ENCODE assay signal across 1 cellular context in the genomic region with DNA sequence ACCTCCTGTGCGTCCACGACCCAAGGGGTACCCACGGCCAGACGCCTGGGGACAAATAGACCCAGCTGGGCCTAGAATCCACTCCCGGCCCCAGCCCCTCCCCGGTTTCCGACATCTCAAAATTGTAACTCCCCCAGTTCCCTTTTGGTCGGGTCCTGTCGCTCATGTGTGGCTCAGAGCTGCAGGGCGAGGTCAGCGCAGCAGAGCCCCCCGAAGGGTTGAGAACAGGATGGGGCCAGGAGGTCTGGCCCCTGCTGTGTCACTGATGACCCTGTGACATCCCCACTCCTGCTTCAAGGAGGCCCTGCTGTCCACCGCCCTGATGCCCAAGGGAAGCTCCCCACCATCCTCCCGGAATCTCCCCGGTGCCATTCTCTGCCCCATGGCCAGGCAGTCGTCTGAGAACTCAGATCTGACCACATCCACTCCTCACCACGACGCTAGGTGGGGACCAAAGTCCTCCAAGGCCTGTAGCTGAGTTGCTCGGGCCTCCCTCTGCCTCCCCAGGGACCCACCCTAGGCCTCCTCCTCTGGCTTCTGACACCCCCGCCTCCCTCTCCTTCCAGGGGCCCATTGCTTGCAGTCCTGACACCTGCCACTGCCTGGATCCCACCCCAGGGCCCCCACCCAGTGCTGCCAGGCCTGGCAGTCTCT.
A peak's percentile ranks its signal among the peaks of the same experiment; 100 is the strongest.
TF ChIP-seq lines count a peak whose summit lies in the region.

No MANE protein-coding gene starts in this region.

TF ChIP-seq in GM12878, 131 proteins besides CTCF, POLR2A, EP300 and RAD21:
- TF ChIP-seq SPI1 (IDR thresholded peaks at IDR 0.05; ENCODE audit: borderline replicate concordance, insufficient read depth, low read depth, low read length), result no peak
- TF ChIP-seq MEF2B (IDR thresholded peaks at IDR 0.05; ENCODE audit: partially characterized antibody, poor library complexity, severe bottlenecking), result peak; percentile 39
- TF ChIP-seq, protein P1, sequence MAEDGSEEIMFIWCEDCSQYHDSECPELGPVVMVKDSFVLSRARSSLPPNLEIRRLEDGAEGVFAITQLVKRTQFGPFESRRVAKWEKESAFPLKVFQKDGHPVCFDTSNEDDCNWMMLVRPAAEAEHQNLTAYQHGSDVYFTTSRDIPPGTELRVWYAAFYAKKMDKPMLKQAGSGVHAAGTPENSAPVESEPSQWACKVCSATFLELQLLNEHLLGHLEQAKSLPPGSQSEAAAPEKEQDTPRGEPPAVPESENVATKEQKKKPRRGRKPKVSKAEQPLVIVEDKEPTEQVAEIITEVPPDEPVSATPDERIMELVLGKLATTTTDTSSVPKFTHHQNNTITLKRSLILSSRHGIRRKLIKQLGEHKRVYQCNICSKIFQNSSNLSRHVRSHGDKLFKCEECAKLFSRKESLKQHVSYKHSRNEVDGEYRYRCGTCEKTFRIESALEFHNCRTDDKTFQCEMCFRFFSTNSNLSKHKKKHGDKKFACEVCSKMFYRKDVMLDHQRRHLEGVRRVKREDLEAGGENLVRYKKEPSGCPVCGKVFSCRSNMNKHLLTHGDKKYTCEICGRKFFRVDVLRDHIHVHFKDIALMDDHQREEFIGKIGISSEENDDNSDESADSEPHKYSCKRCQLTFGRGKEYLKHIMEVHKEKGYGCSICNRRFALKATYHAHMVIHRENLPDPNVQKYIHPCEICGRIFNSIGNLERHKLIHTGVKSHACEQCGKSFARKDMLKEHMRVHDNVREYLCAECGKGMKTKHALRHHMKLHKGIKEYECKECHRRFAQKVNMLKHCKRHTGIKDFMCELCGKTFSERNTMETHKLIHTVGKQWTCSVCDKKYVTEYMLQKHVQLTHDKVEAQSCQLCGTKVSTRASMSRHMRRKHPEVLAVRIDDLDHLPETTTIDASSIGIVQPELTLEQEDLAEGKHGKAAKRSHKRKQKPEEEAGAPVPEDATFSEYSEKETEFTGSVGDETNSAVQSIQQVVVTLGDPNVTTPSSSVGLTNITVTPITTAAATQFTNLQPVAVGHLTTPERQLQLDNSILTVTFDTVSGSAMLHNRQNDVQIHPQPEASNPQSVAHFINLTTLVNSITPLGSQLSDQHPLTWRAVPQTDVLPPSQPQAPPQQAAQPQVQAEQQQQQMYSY (CRISPR knock-in tag; IDR thresholded peaks at IDR 0.05), result no peak
- no peak for TF ChIP-seq SMAD5 (IDR thresholded peaks at IDR 0.05; ENCODE audit: low read depth)
- TF ChIP-seq POLR2AphosphoS5 (IDR thresholded peaks at IDR 0.05; ENCODE audit: low read length), result no peak
- TF ChIP-seq, protein P2, sequence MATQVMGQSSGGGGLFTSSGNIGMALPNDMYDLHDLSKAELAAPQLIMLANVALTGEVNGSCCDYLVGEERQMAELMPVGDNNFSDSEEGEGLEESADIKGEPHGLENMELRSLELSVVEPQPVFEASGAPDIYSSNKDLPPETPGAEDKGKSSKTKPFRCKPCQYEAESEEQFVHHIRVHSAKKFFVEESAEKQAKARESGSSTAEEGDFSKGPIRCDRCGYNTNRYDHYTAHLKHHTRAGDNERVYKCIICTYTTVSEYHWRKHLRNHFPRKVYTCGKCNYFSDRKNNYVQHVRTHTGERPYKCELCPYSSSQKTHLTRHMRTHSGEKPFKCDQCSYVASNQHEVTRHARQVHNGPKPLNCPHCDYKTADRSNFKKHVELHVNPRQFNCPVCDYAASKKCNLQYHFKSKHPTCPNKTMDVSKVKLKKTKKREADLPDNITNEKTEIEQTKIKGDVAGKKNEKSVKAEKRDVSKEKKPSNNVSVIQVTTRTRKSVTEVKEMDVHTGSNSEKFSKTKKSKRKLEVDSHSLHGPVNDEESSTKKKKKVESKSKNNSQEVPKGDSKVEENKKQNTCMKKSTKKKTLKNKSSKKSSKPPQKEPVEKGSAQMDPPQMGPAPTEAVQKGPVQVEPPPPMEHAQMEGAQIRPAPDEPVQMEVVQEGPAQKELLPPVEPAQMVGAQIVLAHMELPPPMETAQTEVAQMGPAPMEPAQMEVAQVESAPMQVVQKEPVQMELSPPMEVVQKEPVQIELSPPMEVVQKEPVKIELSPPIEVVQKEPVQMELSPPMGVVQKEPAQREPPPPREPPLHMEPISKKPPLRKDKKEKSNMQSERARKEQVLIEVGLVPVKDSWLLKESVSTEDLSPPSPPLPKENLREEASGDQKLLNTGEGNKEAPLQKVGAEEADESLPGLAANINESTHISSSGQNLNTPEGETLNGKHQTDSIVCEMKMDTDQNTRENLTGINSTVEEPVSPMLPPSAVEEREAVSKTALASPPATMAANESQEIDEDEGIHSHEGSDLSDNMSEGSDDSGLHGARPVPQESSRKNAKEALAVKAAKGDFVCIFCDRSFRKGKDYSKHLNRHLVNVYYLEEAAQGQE (IDR thresholded peaks at IDR 0.05; ENCODE audit: low read depth, low read length), result no peak
